1 cellular context compared by ENCODE assay signal in genomic region chr6:143064996-143065683, GRCh38.
TF ChIP-seq lines count a peak whose summit lies in the region.

No MANE protein-coding gene starts in this region.

TF ChIP-seq in HepG2, 621 proteins besides CTCF, POLR2A, EP300 and RAD21 (continued from another document and continues in another):
- TF ChIP-seq ZBTB40 (IDR thresholded peaks at IDR 0.05) (0 out of 2 replicates have a peak, but pooled peaks have one; percentile 19), ZBTB40 (CRISPR knock-in tag; IDR thresholded peaks at IDR 0.05) (no peak), TFE3 (CRISPR knock-in tag; IDR thresholded peaks at IDR 0.05) (peak; percentile 92), KAT7 (CRISPR knock-in tag; IDR thresholded peaks at IDR 0.05; ENCODE audit: borderline replicate concordance) (0 out of 2 replicates have a peak, but pooled peaks have one; percentile 26), THAP8 (CRISPR knock-in tag; IDR thresholded peaks at IDR 0.05; ENCODE audit: borderline replicate concordance) (no peak), MZF1 (CRISPR knock-in tag; IDR thresholded peaks at IDR 0.05; ENCODE audit: borderline replicate concordance) (no peak), AGO1 (IDR thresholded peaks at IDR 0.05; ENCODE audit: low read depth, low read length, poor library complexity, severe bottlenecking) (no peak), FOXP1 (IDR thresholded peaks at IDR 0.05) (0 out of 2 replicates have a peak, but pooled peaks have one; percentile 28), FOXP1 (CRISPR knock-in tag; IDR thresholded peaks at IDR 0.05) (peak; percentile 39; the same call in 1 of the 2 replicates), ASH2L (IDR thresholded peaks at IDR 0.05; ENCODE audit: insufficient read length, low read depth, low read length) (no peak), RXRB (CRISPR knock-in tag; IDR thresholded peaks at IDR 0.05; ENCODE audit: borderline replicate concordance) (0 out of 2 replicates have a peak, but pooled peaks have one; percentile 20), FOXA3 (CRISPR knock-in tag; IDR thresholded peaks at IDR 0.05) (peak; percentile 54), ZSCAN30 (CRISPR knock-in tag; IDR thresholded peaks at IDR 0.05) (no peak), ELF4 (CRISPR knock-in tag; IDR thresholded peaks at IDR 0.05; ENCODE audit: borderline replicate concordance) (no peak), IRF2 (CRISPR knock-in tag; IDR thresholded peaks at IDR 0.05) (peak; percentile 60; the same call in 1 of the 2 replicates), ARID5B (CRISPR knock-in tag; IDR thresholded peaks at IDR 0.05) (peak; percentile 77), ZFAT (CRISPR knock-in tag; conservative IDR thresholded peaks at IDR 0.05) (no peak), TEAD2 (CRISPR knock-in tag; IDR thresholded peaks at IDR 0.05) (no peak), GATAD2A (CRISPR knock-in tag; IDR thresholded peaks at IDR 0.05) (peak; percentile 70), ZNF296 (CRISPR knock-in tag; conservative IDR thresholded peaks at IDR 0.05) (no peak), SOX5 (CRISPR knock-in tag; IDR thresholded peaks at IDR 0.05; ENCODE audit: borderline replicate concordance) (peak; percentile 84), FOXP4 (CRISPR knock-in tag; IDR thresholded peaks at IDR 0.05) (peak; percentile 18; the same call in 1 of the 2 replicates), PITX1 (CRISPR knock-in tag; IDR thresholded peaks at IDR 0.05) (no peak), IKZF5 (CRISPR knock-in tag; IDR thresholded peaks at IDR 0.05) (0 out of 2 replicates have a peak, but pooled peaks have one; percentile 35), SKIL (CRISPR knock-in tag; IDR thresholded peaks at IDR 0.05; ENCODE audit: borderline replicate concordance) (no peak), ZMYM4 (CRISPR knock-in tag; IDR thresholded peaks at IDR 0.05) (peak; percentile 88), RFXANK (CRISPR knock-in tag; IDR thresholded peaks at IDR 0.05) (0 out of 2 replicates have a peak, but pooled peaks have one; percentile 8), ZNF441 (CRISPR knock-in tag; IDR thresholded peaks at IDR 0.05; ENCODE audit: borderline replicate concordance) (no peak), SOX13 (IDR thresholded peaks at IDR 0.05) (0 out of 2 replicates have a peak, but pooled peaks have one; percentile 45), SOX13 (CRISPR knock-in tag; conservative IDR thresholded peaks at IDR 0.05 in 1 of 2, IDR thresholded peaks at IDR 0.05 in 1 of 2) (peak in 1 of 2 experiments; percentile 87; a peak in 2 of 4 replicates), CREM (IDR thresholded peaks at IDR 0.05) (peak; percentile 45; the same call in 1 of the 2 replicates), CREM (CRISPR knock-in tag; IDR thresholded peaks at IDR 0.05) (no peak), ZNF644 (CRISPR knock-in tag; IDR thresholded peaks at IDR 0.05; ENCODE audit: low read depth) (peak; percentile 91), CBX5 (CRISPR knock-in tag; IDR thresholded peaks at IDR 0.05; ENCODE audit: borderline replicate concordance) (peak; percentile 91; the same call in 1 of the 2 replicates), FOXA1 (IDR thresholded peaks at IDR 0.05) (no peak), FOXA1 (CRISPR knock-in tag; IDR thresholded peaks at IDR 0.05) (peak; percentile 59)
